Comparison of ENCODE assay signal across 1 cellular context in genomic region chr12:114684098-114684869, GRCh38.
TF ChIP-seq lines count a peak whose summit lies in the region.

Gene TBX3, minus strand, starts transcription at chr12:114684175. Its CDS starts 975 bp downstream, at chr12:114683200.

TF ChIP-seq in HepG2, 621 proteins besides CTCF, POLR2A, EP300 and RAD21 (continued from another document and continues in another):
- peak; percentile 46; the same call in 1 of the 2 replicates for TF ChIP-seq MXD1 (CRISPR knock-in tag; IDR thresholded peaks at IDR 0.05)
- TF ChIP-seq ZNF724P (CRISPR knock-in tag; IDR thresholded peaks at IDR 0.05; ENCODE audit: borderline replicate concordance): peak; percentile 61; the same call in 1 of the 2 replicates
- peak; percentile 90; the same call in 1 of the 2 replicates for TF ChIP-seq MYPOP (CRISPR knock-in tag; IDR thresholded peaks at IDR 0.05)
- peak; percentile 91 for TF ChIP-seq FOXA3 (CRISPR knock-in tag; IDR thresholded peaks at IDR 0.05)
- TF ChIP-seq CCAR2 (optimal IDR thresholded peaks at IDR 0.05; ENCODE audit: low read depth, low read length): no peak
- peak; percentile 6; the same call in 1 of the 2 replicates for TF ChIP-seq JUND (CRISPR knock-in tag; IDR thresholded peaks at IDR 0.05)
- TF ChIP-seq POLR2AphosphoS5 (IDR thresholded peaks at IDR 0.05; ENCODE audit: low read depth, low read length): peak; percentile 78
- no peak; the same call in 1 of the 2 replicates for TF ChIP-seq HIC2 (CRISPR knock-in tag; IDR thresholded peaks at IDR 0.05; ENCODE audit: low read depth)
- TF ChIP-seq E2F1 (CRISPR knock-in tag; IDR thresholded peaks at IDR 0.05): peak; percentile 86
- peak; percentile 78 for TF ChIP-seq NFYB (CRISPR knock-in tag; IDR thresholded peaks at IDR 0.05)
- TF ChIP-seq PHF8 (CRISPR knock-in tag; IDR thresholded peaks at IDR 0.05): no peak
- TF ChIP-seq E2F2 (CRISPR knock-in tag; IDR thresholded peaks at IDR 0.05; ENCODE audit: borderline replicate concordance): peak; percentile 62; the same call in 1 of the 2 replicates
- TF ChIP-seq ZBTB38 (CRISPR knock-in tag; IDR thresholded peaks at IDR 0.05): no peak; the same call in 1 of the 2 replicates
- peak; percentile 31; the same call in 1 of the 2 replicates for TF ChIP-seq MXD4 (CRISPR knock-in tag; IDR thresholded peaks at IDR 0.05)
- TF ChIP-seq HNF1A (IDR thresholded peaks at IDR 0.05; ENCODE audit: low read depth): no peak
- TF ChIP-seq HNF1A (CRISPR knock-in tag; IDR thresholded peaks at IDR 0.05; ENCODE audit: borderline replicate concordance): peak; percentile 80; the same call in 1 of the 2 replicates
- TF ChIP-seq ZBTB2 (CRISPR knock-in tag; IDR thresholded peaks at IDR 0.05; ENCODE audit: low read depth): peak; percentile 61; the same call in 1 of the 2 replicates
- peak; percentile 90 for TF ChIP-seq CREM (IDR thresholded peaks at IDR 0.05)
- no peak for TF ChIP-seq CREM (CRISPR knock-in tag; IDR thresholded peaks at IDR 0.05)
- peak; percentile 94 for TF ChIP-seq ZNF816 (CRISPR knock-in tag; IDR thresholded peaks at IDR 0.05; ENCODE audit: borderline replicate concordance)
- TF ChIP-seq ZNF629 (CRISPR knock-in tag; conservative IDR thresholded peaks at IDR 0.05): no peak; the same call in 1 of the 2 replicates
- no peak for TF ChIP-seq ZNF207 (IDR thresholded peaks at IDR 0.05; ENCODE audit: borderline replicate concordance)
- TF ChIP-seq ZNF30 (CRISPR knock-in tag; IDR thresholded peaks at IDR 0.05): peak; percentile 55; the same call in 1 of the 2 replicates
- TF ChIP-seq BCL6 (CRISPR knock-in tag; IDR thresholded peaks at IDR 0.05): peak; percentile 61
- no peak for TF ChIP-seq ZBTB8A (CRISPR knock-in tag; IDR thresholded peaks at IDR 0.05; ENCODE audit: borderline replicate concordance, low read depth)
- no peak for TF ChIP-seq ZC3H4 (CRISPR knock-in tag; IDR thresholded peaks at IDR 0.05; ENCODE audit: borderline replicate concordance)
- TF ChIP-seq ZNF780A (CRISPR knock-in tag; IDR thresholded peaks at IDR 0.05): peak; percentile 72
- no peak for TF ChIP-seq ZNF3 (CRISPR knock-in tag; IDR thresholded peaks at IDR 0.05)
- TF ChIP-seq NR2F6 (IDR thresholded peaks at IDR 0.05): peak; percentile 37
- TF ChIP-seq NR2F6 (CRISPR knock-in tag; IDR thresholded peaks at IDR 0.05): peak; percentile 51; the same call in 1 of the 2 replicates
- no peak for TF ChIP-seq SIN3B (IDR thresholded peaks at IDR 0.05; ENCODE audit: low read length)
- TF ChIP-seq USF2 (IDR thresholded peaks at IDR 0.05; ENCODE audit: low read depth, low read length): no peak
- TF ChIP-seq USF2 (CRISPR knock-in tag; IDR thresholded peaks at IDR 0.05; ENCODE audit: borderline replicate concordance): no peak
- TF ChIP-seq FOXC1 (CRISPR knock-in tag; IDR thresholded peaks at IDR 0.05; ENCODE audit: borderline replicate concordance): peak; percentile 85; the same call in 1 of the 2 replicates
- TF ChIP-seq ZBTB3 (CRISPR knock-in tag; IDR thresholded peaks at IDR 0.05; ENCODE audit: borderline replicate concordance, low read depth): 0 out of 2 replicates have a peak, but pooled peaks have one; percentile 75
- TF ChIP-seq RBFOX2 (IDR thresholded peaks at IDR 0.05; ENCODE audit: low read depth, low read length): peak; percentile 98
- peak; percentile 97 for TF ChIP-seq UBTF (CRISPR knock-in tag; IDR thresholded peaks at IDR 0.05)
- TF ChIP-seq PLSCR1 (CRISPR knock-in tag; IDR thresholded peaks at IDR 0.05; ENCODE audit: borderline replicate concordance): no peak
- no peak for TF ChIP-seq ATRX (CRISPR knock-in tag; IDR thresholded peaks at IDR 0.05; ENCODE audit: borderline replicate concordance)
- peak; percentile 65; the same call in 1 of the 2 replicates for TF ChIP-seq KMT2B (CRISPR knock-in tag; IDR thresholded peaks at IDR 0.05)
- TF ChIP-seq ZNF337 (CRISPR knock-in tag; IDR thresholded peaks at IDR 0.05; ENCODE audit: borderline replicate concordance, low read depth): no peak
- TF ChIP-seq TIGD3 (CRISPR knock-in tag; IDR thresholded peaks at IDR 0.05; ENCODE audit: borderline replicate concordance): no peak
- TF ChIP-seq MAFF (IDR thresholded peaks at IDR 0.05; ENCODE audit: low read depth, low read length): no peak
- TF ChIP-seq KLF11 (CRISPR knock-in tag; IDR thresholded peaks at IDR 0.05): peak; percentile 68; the same call in 1 of the 2 replicates
- TF ChIP-seq ZFP41 (CRISPR knock-in tag; IDR thresholded peaks at IDR 0.05; ENCODE audit: borderline replicate concordance): no peak; the same call in 1 of the 2 replicates
- TF ChIP-seq FOXJ3 (CRISPR knock-in tag; IDR thresholded peaks at IDR 0.05; ENCODE audit: borderline replicate concordance): peak; percentile 34; the same call in 1 of the 2 replicates
